In genomic region chrX:53583571-53583970, GRCh38 we compare ENCODE assay signal across 35 cellular contexts.
"Had no signal": no experiment of that assay in that cellular context is flagged by ENCODE, and none has a peak within 500 bp of the region (broad histone marks: within the 10 kb centered on the region; RNA-seq: fewer than 3 reads in every experiment).

No MANE protein-coding gene starts in this region.

- H3K27me3 Mint-ChIP-seq: activated B cell treated with CpG ODN at 0.5 μM for 24 hours; activated CD4-positive, alpha-beta memory T cell treated with anti-CD3 and anti-CD28 coated beads, Interleukin-2, amount 10 ng/mL, durations not matched to agents 7 days and 5 days; activated CD8-positive, alpha-beta memory T cell treated with anti-CD3 and anti-CD28 coated beads, Interleukin-2, amount 10 ng/mL, durations not matched to agents 7 days and 5 days; activated naive CD4-positive, alpha-beta T cell treated with anti-CD3 and anti-CD28 coated beads, Interleukin-2, amount 50 U/mL, for 24 hours; brain; central memory CD8-positive, alpha-beta T cell had no signal

- H3K9me3 Mint-ChIP-seq: activated B cell treated with CpG ODN at 0.5 μM for 24 hours; activated CD4-positive, alpha-beta memory T cell treated with anti-CD3 and anti-CD28 coated beads, Interleukin-2, amount 10 ng/mL, durations not matched to agents 7 days and 5 days; activated naive CD4-positive, alpha-beta T cell treated with anti-CD3 and anti-CD28 coated beads, Interleukin-2, amount 50 U/mL, for 24 hours; activated T-helper 2 cell treated with anti-CD3 and anti-CD28 coated beads, Interferon-gamma antibody, Interleukin-2, Interleukin-4, amounts not matched to agents 10 μg/mL and 5 μg/mL and 100 μg/mL, durations not matched to agents 14 hours and 24 hours and 36 hours; central memory CD8-positive, alpha-beta T cell had no signal

- ATAC-seq: activated CD8-positive, alpha-beta memory T cell treated with anti-CD3 and anti-CD28 coated beads, Interleukin-2, amount 10 ng/mL, durations not matched to agents 7 days and 5 days had no signal

- H3K4me3 ChIP-seq: cardiac muscle cell, coronary artery had no signal

- DNase-seq: activated B cell treated with CpG ODN at 0.5 μM for 24 hours; activated CD4-positive, alpha-beta memory T cell treated with anti-CD3 and anti-CD28 coated beads, Interleukin-2, amount 10 ng/mL, durations not matched to agents 7 days and 5 days; activated CD4-positive, alpha-beta T cell treated with anti-CD3 and anti-CD28 coated beads for 1 hour; activated CD4-positive, alpha-beta T cell treated with anti-CD3 and anti-CD28 coated beads for 48 hours; activated CD8-positive, alpha-beta memory T cell treated with anti-CD3 and anti-CD28 coated beads for 24 hours; activated CD8-positive, alpha-beta memory T cell treated with anti-CD3 and anti-CD28 coated beads, Interleukin-2, amount 10 ng/mL, durations not matched to agents 7 days and 5 days; activated CD8-positive, alpha-beta memory T cell treated with anti-CD3 and anti-CD28 coated beads, Interleukin-2, amount 50 U/mL, for 48 hours; activated gamma-delta T cell; activated naive CD4-positive, alpha-beta T cell treated with Interleukin-2 at 50 U/mL for 16 hours; anterior cingulate cortex; Kasumi-1; KBM-7; MM.1S; MV-4-11; NCI-H1092 treated with DMSO at 0.1 percent for 48 hours; NCI-H1417; NCI-H146; NCI-H187; NCI-H2029 treated with DMSO at 0.1 percent for 48 hours; NCI-H2107; NCI-H226; NCI-H524 treated with DMSO at 0.1 percent for 48 hours; NK-92 treated with Interleukin-12 subunit alpha and Interleukin-12 subunit beta, amount 100 ng/mL, for 24 hours; Right ventricle myocardium superior; SW 1271; T-helper 1 cell; T-helper 2 cell; T-helper 9 cell had no signal

- H3K4me1 Mint-ChIP-seq: activated B cell treated with CpG ODN at 0.5 μM for 24 hours; brain; central memory CD8-positive, alpha-beta T cell had no signal

- H3K27ac Mint-ChIP-seq: activated B cell treated with CpG ODN at 0.5 μM for 24 hours; activated CD4-positive, alpha-beta memory T cell treated with anti-CD3 and anti-CD28 coated beads, Interleukin-2, amount 10 ng/mL, durations not matched to agents 7 days and 5 days; activated CD8-positive, alpha-beta memory T cell treated with anti-CD3 and anti-CD28 coated beads, Interleukin-2, amount 10 ng/mL, durations not matched to agents 7 days and 5 days; activated naive CD4-positive, alpha-beta T cell treated with anti-CD3 and anti-CD28 coated beads, Interleukin-2, amount 50 U/mL, for 24 hours; activated T-helper 2 cell treated with anti-CD3 and anti-CD28 coated beads, Interferon-gamma antibody, Interleukin-2, Interleukin-4, amounts not matched to agents 10 μg/mL and 5 μg/mL and 100 μg/mL, durations not matched to agents 14 hours and 24 hours and 36 hours; brain had no signal

- H3K4me3 Mint-ChIP-seq: activated B cell treated with CpG ODN at 0.5 μM for 24 hours; activated CD4-positive, alpha-beta memory T cell treated with anti-CD3 and anti-CD28 coated beads, Interleukin-2, amount 10 ng/mL, durations not matched to agents 7 days and 5 days; activated CD8-positive, alpha-beta memory T cell treated with anti-CD3 and anti-CD28 coated beads, Interleukin-2, amount 10 ng/mL, durations not matched to agents 7 days and 5 days; activated naive CD4-positive, alpha-beta T cell treated with anti-CD3 and anti-CD28 coated beads, Interleukin-2, amount 50 U/mL, for 24 hours; brain; central memory CD8-positive, alpha-beta T cell had no signal

- H3K27ac ChIP-seq: cardiac muscle cell, coronary artery, VCaP had no signal

- H3K27me3 ChIP-seq: cardiac muscle cell had no signal
